9 cellular contexts compared by ENCODE assay signal in genomic region chr16:30378236-30379164, GRCh38. TPM values are rescaled to one million over a fixed set of nuclear protein-coding genes. Genes with fewer than 3 reads are reported as not detected.
A peak's percentile ranks its signal among the peaks of the same experiment; 100 is the strongest.
DNase-seq lines count a peak whose midpoint lies in the region; ATAC-seq and TF ChIP-seq lines count a peak whose summit lies in the region.
"Had no signal": no experiment of that assay in that cellular context is flagged by ENCODE, and none has a peak within 500 bp of the region (broad histone marks: within the 10 kb centered on the region; RNA-seq: fewer than 3 reads in every experiment).

No MANE protein-coding gene starts in this region.

- H3K4me3 ChIP-seq in AG09309 (ENCODE audit: control insufficient read depth, low read depth, low read length), result peak overlapping the region; percentile 70

- no peaks in the 10 kb centered on the region for H3K27me3 Mint-ChIP-seq in activated B cell treated with CpG ODN at 0.5 μM for 24 hours

- peak overlapping the region; percentile 100 for H3K27ac Mint-ChIP-seq in activated B cell treated with CpG ODN at 0.5 μM for 24 hours

- peak; percentile 78 for TF ChIP-seq POLR2A in GM18951 (IDR thresholded peaks at IDR 0.05; ENCODE audit: extremely low read depth, insufficient read depth, insufficient read length)

- CTCF ChIA-PET in activated B cell treated with CpG ODN at 0.5 μM for 24 hours (lab: Charles Lee), result no interaction called here

- POLR2A ChIA-PET in activated B cell treated with CpG ODN at 0.5 μM for 24 hours (lab: Charles Lee), result interaction anchor here (0.6 to 4.4 kb wide), 27 partner anchors 8 to 725 kb away, joined by 3 to 33 read pairs (median 7); partner anchors contain the start of genes ALDOA, CD2BP2, CORO1A and FBRS

- H3K36me3 Mint-ChIP-seq in activated B cell treated with CpG ODN at 0.5 μM for 24 hours (ENCODE audit: low read depth), result peaks cover 13% of the 10 kb centered on the region

- ATAC-seq in HG03175 (IDR thresholded peaks at IDR 0.05; ENCODE audit: unreplicated experiment), result peak; percentile 88
- ATAC-seq in activated B cell treated with CpG ODN at 0.5 μM for 24 hours (ENCODE audit: low read depth), result peak; percentile 88

- TF ChIP-seq CTCF in AG09309 (IDR thresholded peaks at IDR 0.05; ENCODE audit: control insufficient read depth, insufficient read depth, low read depth, low read length, missing control alignments), result peak; percentile 31
- TF ChIP-seq CTCF in activated B cell treated with CpG ODN at 0.5 μM for 24 hours (IDR thresholded peaks at IDR 0.05), result no peak

- H3K9me3 Mint-ChIP-seq in activated B cell treated with CpG ODN at 0.5 μM for 24 hours, result no peaks in the 10 kb centered on the region

- H3K4me1 Mint-ChIP-seq in activated B cell treated with CpG ODN at 0.5 μM for 24 hours, result peaks cover 62% of the 10 kb centered on the region

- peak overlapping the region; percentile 92 for H3K4me3 Mint-ChIP-seq in activated B cell treated with CpG ODN at 0.5 μM for 24 hours

- intact Hi-C loops in activated B cell treated with CpG ODN at 0.5 μM for 24 hours (cut with micrococcal nuclease), result loop anchor here (1.0 to 10.0 kb wide), 9 partner anchors 8 to 784 kb away; partner anchors contain the start of genes CD2BP2, FBRS, PRR14 and TBC1D10B

- in situ Hi-C loops in GM18951 (cut with MboI; ENCODE audit: low sequenced_read_pairs, unreplicated experiment), result no loop called here

- peak; percentile 81 for DNase-seq in AG09309 (ENCODE audit: low read depth)
- peak; percentile 98 for DNase-seq in NCI-H2227 treated with DMSO at 0.1 percent for 48 hours (lab: John Stamatoyannopoulos, UW)
- peak; percentile 99 for DNase-seq in activated B cell treated with CpG ODN at 0.5 μM for 24 hours
- DNase-seq in caudate nucleus (lab: John Stamatoyannopoulos, UW), result peak; percentile 75 to 100 (median 99)
- peak; percentile 100 for DNase-seq in islet precursor cell
- DNase-seq in stimulated activated CD4-positive, alpha-beta T cell treated with anti-CD3 and anti-CD28 coated beads, Interleukin-12 subunit alpha, Interleukin-12 subunit beta, amount 100 ng/mL, for 4 hours, result peak; percentile 99

- peak overlapping the region; percentile 100 for H3K27ac ChIP-seq in caudate nucleus (ENCODE audit: low read depth, low read length)

RNA-seq across cellular contexts. Expression of gene SEPTIN1, which starts 3.9 kb away (rescaled TPM):
- total RNA-seq in activated B cell treated with CpG ODN at 0.5 μM for 24 hours, result 192 and 199 TPM in 2 replicates

RNA-seq across cellular contexts. Expression of gene MYL11, which starts 3.9 kb away (rescaled TPM):
- not detected in 2 replicates for total RNA-seq in activated B cell treated with CpG ODN at 0.5 μM for 24 hours
- total RNA-seq: T-helper 2 cell treated with Interferon-gamma antibody and Interleukin-4, amounts not matched to agents 100 ng/mL and 5 ng/mL, for 36 hours had no signal

RNA-seq across cellular contexts. Expression of gene TBC1D10B, which starts 8.2 kb away (rescaled TPM):
- total RNA-seq in activated B cell treated with CpG ODN at 0.5 μM for 24 hours, result 46.3 and 50.2 TPM in 2 replicates

RNA-seq across cellular contexts. Expression of gene ZNF48, which starts 16.7 kb away (rescaled TPM):
- 11.7 and 13.0 TPM in 2 replicates for total RNA-seq in activated B cell treated with CpG ODN at 0.5 μM for 24 hours

RNA-seq across cellular contexts. Expression of gene CD2BP2, which starts 23.4 kb away (rescaled TPM):
- total RNA-seq in activated B cell treated with CpG ODN at 0.5 μM for 24 hours, result 87.8 and 88.0 TPM in 2 replicates

Comparison
In these comparisons a context has a peak if more than half of its experiments do, and no peak if none do; other contexts are left out.
1. Peak in every context shown above with its lines: DNase-seq, ATAC-seq, H3K4me3 ChIP-seq and H3K27ac ChIP-seq.